28 cellular contexts compared by ENCODE assay signal in the genomic region with DNA sequence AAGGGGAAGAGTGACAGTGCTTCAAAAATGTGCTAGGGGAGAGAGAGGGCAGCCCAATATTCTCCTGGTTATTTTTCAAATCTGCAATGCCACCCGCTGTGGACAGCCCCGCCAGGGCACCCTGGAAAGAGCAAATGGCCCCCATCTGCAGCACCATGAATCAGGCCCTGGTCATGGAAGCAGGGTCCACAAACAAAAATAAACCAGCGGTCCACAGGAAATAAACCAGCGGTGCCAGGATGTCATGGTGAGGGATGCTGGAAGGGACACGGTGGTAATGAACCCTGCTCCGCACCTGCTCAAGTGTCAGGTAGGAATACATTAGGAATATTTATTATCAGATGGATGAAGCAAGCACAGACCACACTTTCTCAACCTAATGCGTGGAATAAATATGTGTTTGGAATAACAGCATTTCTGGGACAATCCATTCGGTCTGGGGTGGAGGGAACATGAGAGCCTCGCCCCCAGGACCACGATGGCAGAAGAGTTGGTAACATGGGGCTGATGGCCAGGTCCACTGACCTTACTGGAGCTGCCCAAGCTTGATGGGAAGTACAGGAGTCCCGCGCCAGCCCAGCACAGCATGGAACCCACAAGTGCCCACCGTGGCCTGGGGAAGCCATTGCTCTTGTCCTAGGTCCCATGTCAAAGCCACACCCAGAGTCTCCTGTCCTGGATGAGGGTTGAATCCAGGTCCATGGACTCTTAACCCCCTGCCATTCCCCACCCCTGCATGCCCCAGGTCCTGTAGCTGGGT.
"Had no signal": no experiment of that assay in that cellular context is flagged by ENCODE, and none has a peak within 500 bp of the region (broad histone marks: within the 10 kb centered on the region; RNA-seq: fewer than 3 reads in every experiment).

No MANE protein-coding gene starts in this region.

- H3K27me3 ChIP-seq: neural progenitor cell, neutrophil, right atrium auricular region, spleen, testis, transverse colon, uterus had no signal

- H3K4me1 ChIP-seq: neural progenitor cell, prostate gland, right atrium auricular region, suprapubic skin, testis, tibial artery, transverse colon, upper lobe of right lung, uterus had no signal

- H3K4me2 ChIP-seq: neural progenitor cell, smooth muscle cell had no signal

- H2AFZ ChIP-seq: neural progenitor cell had no signal

- H3K4me3 ChIP-seq: neural progenitor cell, pancreas, prostate gland, right atrium auricular region, skin epidermis, smooth muscle cell, spleen, suprapubic skin, testis, tibial artery, transverse colon, upper lobe of right lung, uterus had no signal

- H3K36me3 ChIP-seq: neural progenitor cell, pancreas, prostate gland, right atrium auricular region, suprapubic skin, tibial artery, transverse colon, upper lobe of right lung, uterus had no signal

- FAIRE-seq: pancreas had no signal

- DNase-seq: naive thymus-derived CD4-positive, alpha-beta T cell; natural killer cell; nucleus accumbens; retina; spleen; stimulated activated CD4-positive, alpha-beta T cell treated with anti-CD3 and anti-CD28 coated beads, Interleukin-12 subunit alpha, Interleukin-12 subunit beta, amount 100 ng/mL, for 4 hours; stimulated activated CD4-positive, alpha-beta T cell treated with anti-CD3 and anti-CD28 coated beads, Interleukin-1b, Interleukin-23, amount 100 ng/mL, for 48 hours; stimulated activated CD4-positive, alpha-beta T cell treated with anti-CD3 and anti-CD28 coated beads, Interleukin-4, amount 100 ng/mL, for 1 hour; stimulated activated CD4-positive, alpha-beta T cell treated with anti-CD3 and anti-CD28 coated beads, Interleukin-4, amount 100 ng/mL, for 4 hours; stimulated activated CD8-positive, alpha-beta memory T cell treated with anti-CD3 and anti-CD28 coated beads, Interleukin-4, amount 100 ng/mL, for 48 hours; stimulated activated naive CD4-positive, alpha-beta T cell; stimulated activated naive CD8-positive, alpha-beta T cell treated with anti-CD3 and anti-CD28 coated beads, Interleukin-15, amount 100 ng/mL, for 72 hours; stimulated activated naive CD8-positive, alpha-beta T cell treated with anti-CD3 and anti-CD28 coated beads, Interleukin-15, Interleukin-2, amounts not matched to agents 100 U/mL and 50 U/mL, for 24 hours; substantia nigra; testis; tibial artery; transverse colon; upper lobe of right lung; uterus had no signal

- H3K9ac ChIP-seq: neural progenitor cell had no signal

- H3K27ac ChIP-seq: neural progenitor cell, neutrophil, pancreas, prostate gland, right atrium auricular region, skin epidermis, spleen, suprapubic skin, testis, tibial artery, transverse colon, upper lobe of right lung, uterus had no signal

- ATAC-seq: naive thymus-derived CD4-positive, alpha-beta T cell; natural killer cell; pancreas; sciatic nerve; stimulated activated naive CD8-positive, alpha-beta T cell treated with anti-CD3 and anti-CD28 coated beads, Interleukin-15, Interleukin-2, amounts not matched to agents 100 U/mL and 50 U/mL, for 24 hours; upper lobe of right lung had no signal

- H3K9me3 ChIP-seq: neutrophil, pancreas, prostate gland, right atrium auricular region, spleen, suprapubic skin, testis, transverse colon, upper lobe of right lung, uterus had no signal
